1 cellular context compared by ENCODE assay signal in genomic region chr5:55994502-55994997, GRCh38.
A peak's percentile ranks its signal among the peaks of the same experiment; 100 is the strongest.
TF ChIP-seq lines count a peak whose summit lies in the region.

Gene IL6ST, minus strand, starts transcription at chr5:55994963. Its CDS starts 18,685 bp downstream, at chr5:55976278.

TF ChIP-seq in HepG2, 621 proteins besides CTCF, POLR2A, EP300 and RAD21 (continued from another document and continues in another):
- TF ChIP-seq ETS1 (CRISPR knock-in tag; IDR thresholded peaks at IDR 0.05), result no peak
- no peak for TF ChIP-seq CHD2 (IDR thresholded peaks at IDR 0.05; ENCODE audit: low read depth, low read length)
- TF ChIP-seq ZFX (CRISPR knock-in tag; IDR thresholded peaks at IDR 0.05; ENCODE audit: low read depth), result peak; percentile 91
- TF ChIP-seq BRF2 (CRISPR knock-in tag; IDR thresholded peaks at IDR 0.05), result 0 out of 2 replicates have a peak, but pooled peaks have one; percentile 70
- TF ChIP-seq ZNF616 (CRISPR knock-in tag; IDR thresholded peaks at IDR 0.05; ENCODE audit: low read depth), result 0 out of 2 replicates have a peak, but pooled peaks have one; percentile 41
- TF ChIP-seq RBFOX2 (IDR thresholded peaks at IDR 0.05; ENCODE audit: low read depth, low read length), result peak; percentile 99
- no peak for TF ChIP-seq DRAP1 (CRISPR knock-in tag; IDR thresholded peaks at IDR 0.05)
- TF ChIP-seq ZFP62 (CRISPR knock-in tag; IDR thresholded peaks at IDR 0.05), result no peak
- peak; percentile 92; the same call in 1 of the 2 replicates for TF ChIP-seq CSRNP1 (CRISPR knock-in tag; IDR thresholded peaks at IDR 0.05)
- TF ChIP-seq MXD1 (CRISPR knock-in tag; IDR thresholded peaks at IDR 0.05), result 0 out of 2 replicates have a peak, but pooled peaks have one; percentile 4
- no peak for TF ChIP-seq CENPBD1 (CRISPR knock-in tag; IDR thresholded peaks at IDR 0.05; ENCODE audit: borderline replicate concordance, low read depth)
- no peak for TF ChIP-seq THRA (CRISPR knock-in tag; IDR thresholded peaks at IDR 0.05; ENCODE audit: borderline replicate concordance)
- no peak for TF ChIP-seq ZNF720 (CRISPR knock-in tag; IDR thresholded peaks at IDR 0.05)
- peak; percentile 73; the same call in 1 of the 2 replicates for TF ChIP-seq BORCS8-MEF2B (CRISPR knock-in tag; IDR thresholded peaks at IDR 0.05)
- TF ChIP-seq TAF15 (IDR thresholded peaks at IDR 0.05; ENCODE audit: low read depth, low read length, poor library complexity, severe bottlenecking), result no peak
- no peak for TF ChIP-seq FOXJ3 (CRISPR knock-in tag; IDR thresholded peaks at IDR 0.05; ENCODE audit: borderline replicate concordance)
- no peak for TF ChIP-seq ZKSCAN5 (CRISPR knock-in tag; IDR thresholded peaks at IDR 0.05)
- no peak for TF ChIP-seq CREB3 (CRISPR knock-in tag; IDR thresholded peaks at IDR 0.05)
- peak; percentile 88; the same call in 1 of the 2 replicates for TF ChIP-seq ZNF446 (CRISPR knock-in tag; IDR thresholded peaks at IDR 0.05)
- TF ChIP-seq JUND (CRISPR knock-in tag; IDR thresholded peaks at IDR 0.05), result peak; percentile 47; the same call in 1 of the 2 replicates
- TF ChIP-seq NR2F2 (IDR thresholded peaks at IDR 0.05; ENCODE audit: borderline replicate concordance, low read depth), result no peak; the same call in 1 of the 2 replicates
- peak; percentile 65; the same call in 1 of the 2 replicates for TF ChIP-seq ZNF138 (CRISPR knock-in tag; IDR thresholded peaks at IDR 0.05; ENCODE audit: low read depth)
- TF ChIP-seq ZNF746 (CRISPR knock-in tag; IDR thresholded peaks at IDR 0.05), result no peak
- TF ChIP-seq ASH2L (IDR thresholded peaks at IDR 0.05; ENCODE audit: insufficient read length, low read depth, low read length), result peak; percentile 87
- TF ChIP-seq TMF1 (CRISPR knock-in tag; IDR thresholded peaks at IDR 0.05; ENCODE audit: low read depth), result peak; percentile 76; the same call in 1 of the 2 replicates
- peak; percentile 73; the same call in 1 of the 2 replicates for TF ChIP-seq SAP130 (CRISPR knock-in tag; IDR thresholded peaks at IDR 0.05; ENCODE audit: low read depth)
- TF ChIP-seq ZNF17 (CRISPR knock-in tag; IDR thresholded peaks at IDR 0.05), result no peak
- TF ChIP-seq TCF7L2 (IDR thresholded peaks at IDR 0.05; ENCODE audit: low read depth, low read length), result no peak
- no peak for TF ChIP-seq SIN3B (IDR thresholded peaks at IDR 0.05; ENCODE audit: low read length)
- TF ChIP-seq SMYD3 (CRISPR knock-in tag; IDR thresholded peaks at IDR 0.05), result peak; percentile 55; the same call in 1 of the 2 replicates
- no peak for TF ChIP-seq ZBTB44 (CRISPR knock-in tag; IDR thresholded peaks at IDR 0.05)
- no peak for TF ChIP-seq GZF1 (CRISPR knock-in tag; IDR thresholded peaks at IDR 0.05)
- TF ChIP-seq ZBTB43 (CRISPR knock-in tag; conservative IDR thresholded peaks at IDR 0.05), result no peak
- no peak for TF ChIP-seq RNF219 (CRISPR knock-in tag; IDR thresholded peaks at IDR 0.05)
- TF ChIP-seq TOPORS (CRISPR knock-in tag; IDR thresholded peaks at IDR 0.05), result peak; percentile 88
- 0 out of 2 replicates have a peak, but pooled peaks have one; percentile 38 for TF ChIP-seq E2F5 (CRISPR knock-in tag; conservative IDR thresholded peaks at IDR 0.05)
- TF ChIP-seq STAG1 (CRISPR knock-in tag; IDR thresholded peaks at IDR 0.05), result 0 out of 2 replicates have a peak, but pooled peaks have one; percentile 7
- no peak for TF ChIP-seq ZNF598 (CRISPR knock-in tag; IDR thresholded peaks at IDR 0.05; ENCODE audit: borderline replicate concordance)
- TF ChIP-seq ZNF839 (CRISPR knock-in tag; IDR thresholded peaks at IDR 0.05; ENCODE audit: borderline replicate concordance), result no peak
- TF ChIP-seq SYNCRIP (IDR thresholded peaks at IDR 0.05; ENCODE audit: insufficient read depth, low read depth, low read length), result no peak
- TF ChIP-seq FOXA1 (IDR thresholded peaks at IDR 0.05), result no peak
- TF ChIP-seq FOXA1 (CRISPR knock-in tag; IDR thresholded peaks at IDR 0.05), result no peak
- 0 out of 2 replicates have a peak, but pooled peaks have one; percentile 6 for TF ChIP-seq PHF8 (CRISPR knock-in tag; IDR thresholded peaks at IDR 0.05)
- 0 out of 2 replicates have a peak, but pooled peaks have one; percentile 32 for TF ChIP-seq ETV6 (CRISPR knock-in tag; conservative IDR thresholded peaks at IDR 0.05)
- TF ChIP-seq ZNF569 (CRISPR knock-in tag; IDR thresholded peaks at IDR 0.05; ENCODE audit: borderline replicate concordance), result no peak
- TF ChIP-seq HNRNPLL (IDR thresholded peaks at IDR 0.05; ENCODE audit: low read depth, low read length, poor library complexity, severe bottlenecking), result no peak
- no peak; the same call in 1 of the 2 replicates for TF ChIP-seq CEBPG (CRISPR knock-in tag; IDR thresholded peaks at IDR 0.05)
- peak; percentile 87 for TF ChIP-seq ZFY (CRISPR knock-in tag; IDR thresholded peaks at IDR 0.05)
- 0 out of 2 replicates have a peak, but pooled peaks have one; percentile 14 for TF ChIP-seq ZNF225 (CRISPR knock-in tag; IDR thresholded peaks at IDR 0.05)
